Comparison of ENCODE assay signal across 9 cellular contexts in genomic region chr15:48965972-48966371, GRCh38. TPM values are rescaled to one million over a fixed set of nuclear protein-coding genes. Genes with fewer than 3 reads are reported as not detected.
DNase-seq lines count a peak whose midpoint lies in the region; ATAC-seq, FAIRE-seq and TF ChIP-seq lines count a peak whose summit lies in the region.
"Had no signal": no experiment of that assay in that cellular context is flagged by ENCODE, and none has a peak within 500 bp of the region (broad histone marks: within the 10 kb centered on the region; RNA-seq: fewer than 3 reads in every experiment).

No MANE protein-coding gene starts in this region.

- no peak overlapping the region for H2BK5ac ChIP-seq in neuronal stem cell (ENCODE audit: low read length)

- no peak overlapping the region for H3K23ac ChIP-seq in neuronal stem cell (ENCODE audit: low read depth, low read length, poor library complexity)

- H3K27me3 ChIP-seq in MM.1S (replicated peaks; ENCODE audit: insufficient read depth, low read length): no peaks in the 10 kb centered on the region
- H3K27me3 ChIP-seq in neuronal stem cell (ENCODE audit: control insufficient read depth in 3 of 3, insufficient read depth in 3 of 3, low read depth in 1 of 3, low read length in 3 of 3): peaks cover 6 to 43% (median 20%) of the 10 kb centered on the region in 3 experiments
- H3K27me3 ChIP-seq in effector memory CD4-positive, alpha-beta T cell (replicated peaks; ENCODE audit: control insufficient read depth, insufficient read depth, low read length, poor library complexity, severe bottlenecking): peaks cover 19% of the 10 kb centered on the region

- no peak for FAIRE-seq in H54 (lab: Jason Lieb, UNC)

- H2AFZ ChIP-seq in MM.1S (ENCODE audit: low read length): no peak overlapping the region
- H2AFZ ChIP-seq in neuronal stem cell (ENCODE audit: low read length): no peak overlapping the region

- H2AK5ac ChIP-seq in neuronal stem cell (ENCODE audit: low read depth, low read length): no peak overlapping the region

- H3K14ac ChIP-seq in neuronal stem cell (ENCODE audit: low read length): no peak overlapping the region

- no peaks in the 10 kb centered on the region for H3K79me2 ChIP-seq in MM.1S (ENCODE audit: low read length)

- H2BK120ac ChIP-seq in neuronal stem cell (ENCODE audit: low read depth, low read length): no peak overlapping the region

- H3K4me1 ChIP-seq in MM.1S (ENCODE audit: low read length) (no peaks in the 10 kb centered on the region; the same call in none of the 2 replicates), neuronal stem cell (ENCODE audit: control insufficient read depth in 2 of 2, insufficient read depth in 1 of 2, low read depth in 1 of 2, low read length in 2 of 2) (peaks cover 2 to 3% of the 10 kb centered on the region in 2 donors)
- peaks cover 10% of the 10 kb centered on the region for H3K4me1 ChIP-seq in effector memory CD4-positive, alpha-beta T cell (ENCODE audit: control insufficient read depth, insufficient read depth, low read length, poor library complexity, severe bottlenecking)

- H3K27ac ChIP-seq in MM.1S (ENCODE audit: low read length) (no peak overlapping the region), neuronal stem cell (replicated peaks; ENCODE audit: low read length) (no peak overlapping the region)
- no peak overlapping the region for H3K27ac ChIP-seq in effector memory CD4-positive, alpha-beta T cell (ENCODE audit: insufficient read depth, low read length, poor library complexity, severe bottlenecking)
- H3K27ac ChIP-seq: neutrophil had no signal

- H3K79me1 ChIP-seq in neuronal stem cell (ENCODE audit: low read depth, low read length): no peaks in the 10 kb centered on the region

- no peak for ATAC-seq in HG03571 (IDR thresholded peaks at IDR 0.05; ENCODE audit: unreplicated experiment)

- H3K9ac ChIP-seq in MM.1S (ENCODE audit: low read length) (no peak overlapping the region), neuronal stem cell (ENCODE audit: low read depth, low read length, poor library complexity) (no peak overlapping the region)

- DNase-seq in NCI-H524 (lab: John Stamatoyannopoulos, UW) (peak; percentile 34 to 61), NCI-H524 treated with DMSO at 0.1 percent for 48 hours (lab: John Stamatoyannopoulos, UW) (no peak), H54 (ENCODE audit: insufficient read length, low spot score) (peak; percentile 6), MM.1S (no peak), cardiac fibroblast (ENCODE audit: low read depth in 2 of 2) (peak; percentile 70 to 88), neuronal stem cell (ENCODE audit: low spot score) (no peak)
- DNase-seq in effector memory CD4-positive, alpha-beta T cell: no peak

- H3K4me2 ChIP-seq in MM.1S (ENCODE audit: low read depth, low read length) (no peak overlapping the region), neuronal stem cell (ENCODE audit: insufficient read depth, low read length, poor library complexity, severe bottlenecking) (no peak overlapping the region)

- no peak overlapping the region for H2BK15ac ChIP-seq in neuronal stem cell (ENCODE audit: low read length)

- no peak overlapping the region for H2BK12ac ChIP-seq in neuronal stem cell (ENCODE audit: low read length)

- H3K18ac ChIP-seq in neuronal stem cell (ENCODE audit: low read length): no peak overlapping the region

- no peaks in the 10 kb centered on the region for H3K36me3 ChIP-seq in MM.1S (replicated peaks; ENCODE audit: insufficient read depth, low read length)
- H3K36me3 ChIP-seq in neuronal stem cell (replicated peaks in 1 of 2; ENCODE audit: control insufficient read depth in 2 of 2, insufficient read depth in 2 of 2, low read length in 2 of 2): no peaks in the 10 kb centered on the region
- H3K36me3 ChIP-seq in effector memory CD4-positive, alpha-beta T cell (ENCODE audit: control insufficient read depth, insufficient read depth, low read length): no peaks in the 10 kb centered on the region
- H3K36me3 ChIP-seq: neutrophil had no signal

- H4K8ac ChIP-seq in neuronal stem cell (ENCODE audit: low read depth, low read length): no peak overlapping the region

- no peaks in the 10 kb centered on the region for H3K9me2 ChIP-seq in MM.1S (replicated peaks; ENCODE audit: insufficient read depth, low read length)

- H3F3A ChIP-seq in MM.1S (ENCODE audit: insufficient read depth, low read length): no peaks in the 10 kb centered on the region

- H4K91ac ChIP-seq in neuronal stem cell (ENCODE audit: low read depth, low read length, poor library complexity): no peak overlapping the region

- no peaks in the 10 kb centered on the region for H4K20me1 ChIP-seq in MM.1S (ENCODE audit: insufficient read depth, low read length)

- no peak for TF ChIP-seq POLR2A in H54 (IDR thresholded peaks at IDR 0.05; ENCODE audit: low read depth, low read length)

- H3K9me3 ChIP-seq in MM.1S (replicated peaks; ENCODE audit: insufficient read depth, low read length) (no peaks in the 10 kb centered on the region), neuronal stem cell (replicated peaks in 1 of 2; ENCODE audit: control insufficient read depth in 2 of 2, insufficient read depth in 1 of 2, low read depth in 1 of 2, low read length in 2 of 2) (no peaks in the 10 kb centered on the region)
- no peaks in the 10 kb centered on the region for H3K9me3 ChIP-seq in effector memory CD4-positive, alpha-beta T cell (ENCODE audit: control insufficient read depth, low read length)
- H3K9me3 ChIP-seq: neutrophil had no signal

- peak; percentile 28 for TF ChIP-seq CTCF in MM.1S (IDR thresholded peaks at IDR 0.05; ENCODE audit: low read length)
- TF ChIP-seq CTCF in cardiac fibroblast (IDR thresholded peaks at IDR 0.05; ENCODE audit: low read depth, low read length): peak; percentile 19

- no peak overlapping the region for H3K4me3 ChIP-seq in MM.1S (ENCODE audit: low read length)
- H3K4me3 ChIP-seq in cardiac fibroblast (replicated peaks in 1 of 2; ENCODE audit: low read depth in 2 of 2, low read length in 2 of 2): no peak overlapping the region
- H3K4me3 ChIP-seq in neuronal stem cell (ENCODE audit: low read length in 2 of 2): no peak overlapping the region
- H3K4me3 ChIP-seq in effector memory CD4-positive, alpha-beta T cell (ENCODE audit: insufficient read depth, low read depth, low read length, poor library complexity, severe bottlenecking): no peak overlapping the region

- H3K4ac ChIP-seq in neuronal stem cell (ENCODE audit: low read length): no peak overlapping the region

RNA-seq across cellular contexts. Expression of gene SHC4, which starts 2.3 kb away (rescaled TPM):
- polyA plus RNA-seq in neuronal stem cell (2013, experiment 1 of 2): 0.78 TPM
- polyA plus RNA-seq in neuronal stem cell (2013, experiment 2 of 2): 0.71 TPM

Comparison
In these comparisons a context has a peak if more than half of its experiments do, and no peak if none do; other contexts are left out.
1. DNase-seq: peak in NCI-H524 (2 of 2), H54 (single experiment) and cardiac fibroblast (2 of 2); none in NCI-H524 treated with DMSO at 0.1 percent for 48 hours (single experiment), MM.1S (single experiment), neuronal stem cell (single experiment) and effector memory CD4-positive, alpha-beta T cell (0 of 3).